ENCODE assay signal across 8 cellular contexts in genomic region chr2:208072250-208072892, GRCh38. TPM values are rescaled to one million over a fixed set of nuclear protein-coding genes. Genes with fewer than 3 reads are reported as not detected.
DNase-seq lines count a peak whose midpoint lies in the region; ATAC-seq, FAIRE-seq and TF ChIP-seq lines count a peak whose summit lies in the region.

No MANE protein-coding gene starts in this region.

- H3K27me3 Mint-ChIP-seq in activated T-cell treated with anti-CD3 and anti-CD28 coated beads, Interleukin-2, amount 50 U/mL, for 4 hours (ENCODE audit: low read depth) = peaks cover 9% of the 10 kb centered on the region

- no peaks in the 10 kb centered on the region for H3K9me3 Mint-ChIP-seq in activated T-cell treated with anti-CD3 and anti-CD28 coated beads, Interleukin-2, amount 50 U/mL, for 4 hours

- H3K27ac ChIP-seq in neutrophil = no peak overlapping the region
- H3K27ac ChIP-seq in tibial artery = no peak overlapping the region

- ATAC-seq in GM19468 (IDR thresholded peaks at IDR 0.05; ENCODE audit: extremely low read depth, unreplicated experiment) = peak; percentile 63
- peak; percentile 58 to 69 for ATAC-seq in activated T-cell treated with anti-CD3 and anti-CD28 coated beads, Interleukin-2, amount 50 U/mL, for 4 hours

- H3K36me3 Mint-ChIP-seq in activated T-cell treated with anti-CD3 and anti-CD28 coated beads, Interleukin-2, amount 50 U/mL, for 4 hours (ENCODE audit: insufficient read depth) = no peaks in the 10 kb centered on the region

- H3K4me3 Mint-ChIP-seq in activated T-cell treated with anti-CD3 and anti-CD28 coated beads, Interleukin-2, amount 50 U/mL, for 4 hours = no peak overlapping the region

- DNase-seq in D721Med (ENCODE audit: insufficient read length, low spot score) (peak; percentile 26), HT-29 (ENCODE audit: low spot score) (peak; percentile 81), OCI-M2 (lab: John Stamatoyannopoulos, UW; ENCODE audit: unreplicated experiment) (peak; percentile 12), fibroblast of peridontal ligament (ENCODE audit: extremely low read depth) (peak; percentile 84), tibial artery (peak; percentile 59 to 75)
- DNase-seq in activated T-cell treated with anti-CD3 and anti-CD28 coated beads, Interleukin-2, amount 50 U/mL, for 4 hours = peak; percentile 33

- no peaks in the 10 kb centered on the region for H3K4me1 Mint-ChIP-seq in activated T-cell treated with anti-CD3 and anti-CD28 coated beads, Interleukin-2, amount 50 U/mL, for 4 hours (ENCODE audit: low read depth)

- FAIRE-seq in D721Med (lab: Jason Lieb, UNC) = peak; percentile 84

- TF ChIP-seq CTCF in D721Med (IDR thresholded peaks at IDR 0.05; ENCODE audit: insufficient read depth, missing control alignments) (peak; percentile 88), neutrophil (IDR thresholded peaks at IDR 0.05) (peak; percentile 31), tibial artery (IDR thresholded peaks at IDR 0.05) (peak; percentile 64 to 74)

- H3K4me1 ChIP-seq in neutrophil (ENCODE audit: control insufficient read depth in 1 of 2, insufficient read depth in 1 of 2, low read depth in 1 of 2, low read length in 1 of 2) = peaks cover 7 to 8% of the 10 kb centered on the region in 2 experiments
- no peaks in the 10 kb centered on the region for H3K4me1 ChIP-seq in tibial artery

- intact Hi-C loops in tibial artery (cut with DNase I; ENCODE audit: low total_unique reads) = no loop called here

- no peak overlapping the region for H3K4me3 ChIP-seq in neutrophil (ENCODE audit: low read depth in 1 of 2, low read length in 1 of 2)
- H3K4me3 ChIP-seq in tibial artery = no peak overlapping the region

- H3K27me3 ChIP-seq in neutrophil (no peaks in the 10 kb centered on the region), tibial artery (peaks cover 0 to 9% of the 10 kb centered on the region in 2 donors)

- H3K9me3 ChIP-seq in neutrophil (no peaks in the 10 kb centered on the region), tibial artery (no peaks in the 10 kb centered on the region)

- H3K36me3 ChIP-seq in neutrophil (no peaks in the 10 kb centered on the region), tibial artery (no peaks in the 10 kb centered on the region)

RNA-seq across cellular contexts. Expression of gene PLEKHM3, which starts 47.0 kb away (rescaled TPM):
- total RNA-seq in HT-29 (2014; rRNA removed; shearing (Covaris generic)) = 4.7 and 9.0 TPM in 2 replicates
- total RNA-seq in activated T-cell treated with anti-CD3 and anti-CD28 coated beads, Interleukin-2, amount 50 U/mL, for 4 hours = 1 to 10 TPM; 5.2 to 6.3 (median 5.4) TPM

RNA-seq across cellular contexts. Expression of gene CRYGD, which starts 52.0 kb away (rescaled TPM):
- not detected in 2 replicates for total RNA-seq in HT-29 (2014; rRNA removed; shearing (Covaris generic))
- total RNA-seq in activated T-cell treated with anti-CD3 and anti-CD28 coated beads, Interleukin-2, amount 50 U/mL, for 4 hours = not detected

RNA-seq across cellular contexts. Expression of gene CRYGC, which starts 57.3 kb away (rescaled TPM):
- total RNA-seq in HT-29 (2014; rRNA removed; shearing (Covaris generic)) = not detected in 2 replicates
- total RNA-seq in activated T-cell treated with anti-CD3 and anti-CD28 coated beads, Interleukin-2, amount 50 U/mL, for 4 hours = not detected

Comparison
In these comparisons a context has a peak if more than half of its experiments do, and no peak if none do; other contexts are left out.
1. DNase-seq: peak in every context shown above with its lines; median percentile 84 in fibroblast of peridontal ligament; 81 in HT-29; 67 in tibial artery; 33 in activated T-cell treated with anti-CD3 and anti-CD28 coated beads, Interleukin-2, amount 50 U/mL, for 4 hours; 26 in D721Med; 12 in OCI-M2.
2. CTCF ChIP-seq: peak in every context shown above with its lines; median percentile 88 in D721Med; 69 in tibial artery; 31 in neutrophil.